Comparison of ENCODE assay signal across 1 cellular context in genomic region chr19:7831452-7831851, GRCh38.
TF ChIP-seq lines count a peak whose summit lies in the region.

No MANE protein-coding gene starts in this region.

TF ChIP-seq in Ishikawa, 13 proteins besides CTCF, POLR2A, EP300 and RAD21 (continued from another document):
- TF ChIP-seq, protein P1, sequence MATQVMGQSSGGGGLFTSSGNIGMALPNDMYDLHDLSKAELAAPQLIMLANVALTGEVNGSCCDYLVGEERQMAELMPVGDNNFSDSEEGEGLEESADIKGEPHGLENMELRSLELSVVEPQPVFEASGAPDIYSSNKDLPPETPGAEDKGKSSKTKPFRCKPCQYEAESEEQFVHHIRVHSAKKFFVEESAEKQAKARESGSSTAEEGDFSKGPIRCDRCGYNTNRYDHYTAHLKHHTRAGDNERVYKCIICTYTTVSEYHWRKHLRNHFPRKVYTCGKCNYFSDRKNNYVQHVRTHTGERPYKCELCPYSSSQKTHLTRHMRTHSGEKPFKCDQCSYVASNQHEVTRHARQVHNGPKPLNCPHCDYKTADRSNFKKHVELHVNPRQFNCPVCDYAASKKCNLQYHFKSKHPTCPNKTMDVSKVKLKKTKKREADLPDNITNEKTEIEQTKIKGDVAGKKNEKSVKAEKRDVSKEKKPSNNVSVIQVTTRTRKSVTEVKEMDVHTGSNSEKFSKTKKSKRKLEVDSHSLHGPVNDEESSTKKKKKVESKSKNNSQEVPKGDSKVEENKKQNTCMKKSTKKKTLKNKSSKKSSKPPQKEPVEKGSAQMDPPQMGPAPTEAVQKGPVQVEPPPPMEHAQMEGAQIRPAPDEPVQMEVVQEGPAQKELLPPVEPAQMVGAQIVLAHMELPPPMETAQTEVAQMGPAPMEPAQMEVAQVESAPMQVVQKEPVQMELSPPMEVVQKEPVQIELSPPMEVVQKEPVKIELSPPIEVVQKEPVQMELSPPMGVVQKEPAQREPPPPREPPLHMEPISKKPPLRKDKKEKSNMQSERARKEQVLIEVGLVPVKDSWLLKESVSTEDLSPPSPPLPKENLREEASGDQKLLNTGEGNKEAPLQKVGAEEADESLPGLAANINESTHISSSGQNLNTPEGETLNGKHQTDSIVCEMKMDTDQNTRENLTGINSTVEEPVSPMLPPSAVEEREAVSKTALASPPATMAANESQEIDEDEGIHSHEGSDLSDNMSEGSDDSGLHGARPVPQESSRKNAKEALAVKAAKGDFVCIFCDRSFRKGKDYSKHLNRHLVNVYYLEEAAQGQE (IDR thresholded peaks at IDR 0.05; ENCODE audit: low read depth): no peak
TF ChIP-seq in Ishikawa: peak in this region for 0.
